ENCODE assay signal across 1 cellular context in the genomic region with DNA sequence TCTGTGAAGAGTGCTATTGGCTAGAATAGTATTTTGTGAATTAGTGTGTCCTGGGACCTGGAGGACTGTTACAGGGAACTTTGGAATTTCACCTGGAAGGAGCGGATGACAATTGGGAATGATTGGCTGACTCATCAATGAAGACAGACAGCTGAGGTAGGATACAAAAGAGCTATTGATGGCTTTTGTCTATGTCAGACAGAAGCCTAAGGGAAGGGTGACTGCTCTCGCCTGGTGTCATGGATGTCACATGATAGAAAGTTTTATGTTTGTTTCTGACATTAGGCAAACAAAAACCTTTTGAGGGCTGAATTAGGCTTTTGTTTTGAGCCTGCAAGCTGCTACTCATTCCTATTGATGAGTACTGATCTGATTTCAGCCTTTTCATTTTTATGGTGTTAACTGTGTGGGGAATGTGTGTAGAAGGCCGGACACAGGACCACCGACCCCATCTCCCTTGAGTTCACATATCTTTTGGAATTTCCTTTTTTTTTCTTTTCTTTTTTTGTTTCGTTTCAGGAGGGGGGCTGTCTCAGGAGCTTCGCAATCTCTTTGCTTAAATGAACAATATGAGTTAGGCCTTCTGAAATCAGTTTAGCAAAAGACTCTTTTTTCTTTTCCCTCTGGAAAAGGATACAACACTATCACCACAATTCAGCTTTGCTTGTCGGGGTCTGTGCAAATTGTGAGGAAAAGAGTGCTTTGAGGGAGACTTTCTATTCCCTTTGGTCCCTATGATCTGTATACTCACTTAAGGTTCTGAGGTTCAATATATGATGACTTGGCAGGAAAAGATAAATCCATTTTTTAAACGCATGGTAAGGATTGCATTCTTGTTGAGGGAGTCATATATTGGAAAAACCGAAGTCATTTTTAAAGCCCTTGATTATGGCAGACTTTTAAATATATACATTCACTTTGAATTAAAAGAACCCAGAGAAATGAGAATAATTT.
TF ChIP-seq lines count a peak whose summit lies in the region.

No MANE protein-coding gene starts in this region.

TF ChIP-seq in HepG2, 621 proteins besides CTCF, POLR2A, EP300 and RAD21 (continued from another document and continues in another):
- TF ChIP-seq ZNF737 (CRISPR knock-in tag; IDR thresholded peaks at IDR 0.05; ENCODE audit: borderline replicate concordance), result no peak
- peak; percentile 23 for TF ChIP-seq SKI (IDR thresholded peaks at IDR 0.05; ENCODE audit: partially characterized antibody)
- no peak for TF ChIP-seq MBNL3 (CRISPR knock-in tag; conservative IDR thresholded peaks at IDR 0.05)
- peak; percentile 75 for TF ChIP-seq PHF21A (CRISPR knock-in tag; IDR thresholded peaks at IDR 0.05)
- TF ChIP-seq, protein P1, sequence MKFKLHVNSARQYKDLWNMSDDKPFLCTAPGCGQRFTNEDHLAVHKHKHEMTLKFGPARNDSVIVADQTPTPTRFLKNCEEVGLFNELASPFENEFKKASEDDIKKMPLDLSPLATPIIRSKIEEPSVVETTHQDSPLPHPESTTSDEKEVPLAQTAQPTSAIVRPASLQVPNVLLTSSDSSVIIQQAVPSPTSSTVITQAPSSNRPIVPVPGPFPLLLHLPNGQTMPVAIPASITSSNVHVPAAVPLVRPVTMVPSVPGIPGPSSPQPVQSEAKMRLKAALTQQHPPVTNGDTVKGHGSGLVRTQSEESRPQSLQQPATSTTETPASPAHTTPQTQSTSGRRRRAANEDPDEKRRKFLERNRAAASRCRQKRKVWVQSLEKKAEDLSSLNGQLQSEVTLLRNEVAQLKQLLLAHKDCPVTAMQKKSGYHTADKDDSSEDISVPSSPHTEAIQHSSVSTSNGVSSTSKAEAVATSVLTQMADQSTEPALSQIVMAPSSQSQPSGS (CRISPR knock-in tag; IDR thresholded peaks at IDR 0.05), result peak; percentile 26; the same call in 1 of the 2 replicates
- TF ChIP-seq, protein P2, sequence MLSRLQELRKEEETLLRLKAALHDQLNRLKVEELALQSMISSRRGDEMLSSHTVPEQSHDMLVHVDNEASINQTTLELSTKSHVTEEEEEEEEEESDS (CRISPR knock-in tag; IDR thresholded peaks at IDR 0.05; ENCODE audit: borderline replicate concordance), result no peak
- TF ChIP-seq SMAD3 (CRISPR knock-in tag; IDR thresholded peaks at IDR 0.05), result 0 out of 2 replicates have a peak, but pooled peaks have one; percentile 22
- TF ChIP-seq ZNF614 (CRISPR knock-in tag; IDR thresholded peaks at IDR 0.05; ENCODE audit: borderline replicate concordance), result peak; percentile 52; the same call in 1 of the 2 replicates
- TF ChIP-seq, protein P3, sequence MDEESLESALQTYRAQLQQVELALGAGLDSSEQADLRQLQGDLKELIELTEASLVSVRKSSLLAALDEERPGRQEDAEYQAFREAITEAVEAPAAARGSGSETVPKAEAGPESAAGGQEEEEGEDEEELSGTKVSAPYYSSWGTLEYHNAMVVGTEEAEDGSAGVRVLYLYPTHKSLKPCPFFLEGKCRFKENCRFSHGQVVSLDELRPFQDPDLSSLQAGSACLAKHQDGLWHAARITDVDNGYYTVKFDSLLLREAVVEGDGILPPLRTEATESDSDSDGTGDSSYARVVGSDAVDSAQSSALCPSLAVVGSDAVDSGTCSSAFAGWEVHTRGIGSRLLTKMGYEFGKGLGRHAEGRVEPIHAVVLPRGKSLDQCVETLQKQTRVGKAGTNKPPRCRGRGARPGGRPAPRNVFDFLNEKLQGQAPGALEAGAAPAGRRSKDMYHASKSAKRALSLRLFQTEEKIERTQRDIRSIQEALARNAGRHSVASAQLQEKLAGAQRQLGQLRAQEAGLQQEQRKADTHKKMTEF (CRISPR knock-in tag; IDR thresholded peaks at IDR 0.05), result peak; percentile 78
- TF ChIP-seq, protein P4, sequence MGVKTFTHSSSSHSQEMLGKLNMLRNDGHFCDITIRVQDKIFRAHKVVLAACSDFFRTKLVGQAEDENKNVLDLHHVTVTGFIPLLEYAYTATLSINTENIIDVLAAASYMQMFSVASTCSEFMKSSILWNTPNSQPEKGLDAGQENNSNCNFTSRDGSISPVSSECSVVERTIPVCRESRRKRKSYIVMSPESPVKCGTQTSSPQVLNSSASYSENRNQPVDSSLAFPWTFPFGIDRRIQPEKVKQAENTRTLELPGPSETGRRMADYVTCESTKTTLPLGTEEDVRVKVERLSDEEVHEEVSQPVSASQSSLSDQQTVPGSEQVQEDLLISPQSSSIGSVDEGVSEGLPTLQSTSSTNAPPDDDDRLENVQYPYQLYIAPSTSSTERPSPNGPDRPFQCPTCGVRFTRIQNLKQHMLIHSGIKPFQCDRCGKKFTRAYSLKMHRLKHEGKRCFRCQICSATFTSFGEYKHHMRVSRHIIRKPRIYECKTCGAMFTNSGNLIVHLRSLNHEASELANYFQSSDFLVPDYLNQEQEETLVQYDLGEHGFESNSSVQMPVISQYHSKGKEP (CRISPR knock-in tag; IDR thresholded peaks at IDR 0.05), result no peak
- peak; percentile 36 for TF ChIP-seq XRCC5 (optimal IDR thresholded peaks at IDR 0.05; ENCODE audit: low read length)
- TF ChIP-seq CEBPG (CRISPR knock-in tag; IDR thresholded peaks at IDR 0.05), result peak; percentile 51
- peak; percentile 28; the same call in 1 of the 2 replicates for TF ChIP-seq NFE2L2 (IDR thresholded peaks at IDR 0.05; ENCODE audit: low read length)
- peak; percentile 42; the same call in 1 of the 2 replicates for TF ChIP-seq CREB1 (IDR thresholded peaks at IDR 0.05)
- TF ChIP-seq CREB1 (CRISPR knock-in tag; IDR thresholded peaks at IDR 0.05), result peak; percentile 72; the same call in 1 of the 2 replicates
- TF ChIP-seq, protein P5, sequence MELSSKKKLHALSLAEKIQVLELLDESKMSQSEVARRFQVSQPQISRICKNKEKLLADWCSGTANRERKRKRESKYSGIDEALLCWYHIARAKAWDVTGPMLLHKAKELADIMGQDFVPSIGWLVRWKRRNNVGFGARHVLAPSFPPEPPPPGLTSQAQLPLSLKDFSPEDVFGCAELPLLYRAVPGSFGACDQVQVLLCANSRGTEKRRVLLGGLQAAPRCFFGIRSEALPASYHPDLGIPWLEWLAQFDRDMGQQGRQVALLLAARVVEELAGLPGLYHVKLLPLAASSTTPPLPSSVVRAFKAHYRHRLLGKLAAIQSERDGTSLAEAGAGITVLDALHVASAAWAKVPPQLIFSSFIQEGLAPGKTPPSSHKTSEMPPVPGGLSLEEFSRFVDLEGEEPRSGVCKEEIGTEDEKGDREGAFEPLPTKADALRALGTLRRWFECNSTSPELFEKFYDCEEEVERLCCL (CRISPR knock-in tag; IDR thresholded peaks at IDR 0.05; ENCODE audit: borderline replicate concordance), result no peak
- TF ChIP-seq, protein P6, sequence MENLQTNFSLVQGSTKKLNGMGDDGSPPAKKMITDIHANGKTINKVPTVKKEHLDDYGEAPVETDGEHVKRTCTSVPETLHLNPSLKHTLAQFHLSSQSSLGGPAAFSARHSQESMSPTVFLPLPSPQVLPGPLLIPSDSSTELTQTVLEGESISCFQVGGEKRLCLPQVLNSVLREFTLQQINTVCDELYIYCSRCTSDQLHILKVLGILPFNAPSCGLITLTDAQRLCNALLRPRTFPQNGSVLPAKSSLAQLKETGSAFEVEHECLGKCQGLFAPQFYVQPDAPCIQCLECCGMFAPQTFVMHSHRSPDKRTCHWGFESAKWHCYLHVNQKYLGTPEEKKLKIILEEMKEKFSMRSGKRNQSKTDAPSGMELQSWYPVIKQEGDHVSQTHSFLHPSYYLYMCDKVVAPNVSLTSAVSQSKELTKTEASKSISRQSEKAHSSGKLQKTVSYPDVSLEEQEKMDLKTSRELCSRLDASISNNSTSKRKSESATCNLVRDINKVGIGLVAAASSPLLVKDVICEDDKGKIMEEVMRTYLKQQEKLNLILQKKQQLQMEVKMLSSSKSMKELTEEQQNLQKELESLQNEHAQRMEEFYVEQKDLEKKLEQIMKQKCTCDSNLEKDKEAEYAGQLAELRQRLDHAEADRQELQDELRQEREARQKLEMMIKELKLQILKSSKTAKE (CRISPR knock-in tag; IDR thresholded peaks at IDR 0.05; ENCODE audit: borderline replicate concordance), result no peak
- TF ChIP-seq, protein P7, sequence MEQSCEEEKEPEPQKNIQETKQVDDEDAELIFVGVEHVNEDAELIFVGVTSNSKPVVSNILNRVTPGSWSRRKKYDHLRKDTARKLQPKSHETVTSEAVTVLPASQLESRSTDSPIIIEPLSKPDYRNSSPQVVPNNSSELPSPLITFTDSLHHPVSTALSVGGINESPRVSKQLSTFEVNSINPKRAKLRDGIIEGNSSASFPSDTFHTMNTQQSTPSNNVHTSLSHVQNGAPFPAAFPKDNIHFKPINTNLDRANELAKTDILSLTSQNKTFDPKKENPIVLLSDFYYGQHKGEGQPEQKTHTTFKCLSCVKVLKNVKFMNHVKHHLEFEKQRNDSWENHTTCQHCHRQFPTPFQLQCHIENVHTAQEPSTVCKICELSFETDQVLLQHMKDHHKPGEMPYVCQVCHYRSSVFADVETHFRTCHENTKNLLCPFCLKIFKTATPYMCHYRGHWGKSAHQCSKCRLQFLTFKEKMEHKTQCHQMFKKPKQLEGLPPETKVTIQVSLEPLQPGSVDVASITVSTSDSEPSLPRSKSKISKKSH (CRISPR knock-in tag; IDR thresholded peaks at IDR 0.05; ENCODE audit: borderline replicate concordance), result no peak
- no peak for TF ChIP-seq CCAR2 (optimal IDR thresholded peaks at IDR 0.05; ENCODE audit: low read depth, low read length)
- peak; percentile 61; the same call in 1 of the 2 replicates for TF ChIP-seq KAT8 (CRISPR knock-in tag; IDR thresholded peaks at IDR 0.05)
- TF ChIP-seq ZNF652 (CRISPR knock-in tag; IDR thresholded peaks at IDR 0.05; ENCODE audit: borderline replicate concordance, low read depth), result no peak
- TF ChIP-seq, protein P8, sequence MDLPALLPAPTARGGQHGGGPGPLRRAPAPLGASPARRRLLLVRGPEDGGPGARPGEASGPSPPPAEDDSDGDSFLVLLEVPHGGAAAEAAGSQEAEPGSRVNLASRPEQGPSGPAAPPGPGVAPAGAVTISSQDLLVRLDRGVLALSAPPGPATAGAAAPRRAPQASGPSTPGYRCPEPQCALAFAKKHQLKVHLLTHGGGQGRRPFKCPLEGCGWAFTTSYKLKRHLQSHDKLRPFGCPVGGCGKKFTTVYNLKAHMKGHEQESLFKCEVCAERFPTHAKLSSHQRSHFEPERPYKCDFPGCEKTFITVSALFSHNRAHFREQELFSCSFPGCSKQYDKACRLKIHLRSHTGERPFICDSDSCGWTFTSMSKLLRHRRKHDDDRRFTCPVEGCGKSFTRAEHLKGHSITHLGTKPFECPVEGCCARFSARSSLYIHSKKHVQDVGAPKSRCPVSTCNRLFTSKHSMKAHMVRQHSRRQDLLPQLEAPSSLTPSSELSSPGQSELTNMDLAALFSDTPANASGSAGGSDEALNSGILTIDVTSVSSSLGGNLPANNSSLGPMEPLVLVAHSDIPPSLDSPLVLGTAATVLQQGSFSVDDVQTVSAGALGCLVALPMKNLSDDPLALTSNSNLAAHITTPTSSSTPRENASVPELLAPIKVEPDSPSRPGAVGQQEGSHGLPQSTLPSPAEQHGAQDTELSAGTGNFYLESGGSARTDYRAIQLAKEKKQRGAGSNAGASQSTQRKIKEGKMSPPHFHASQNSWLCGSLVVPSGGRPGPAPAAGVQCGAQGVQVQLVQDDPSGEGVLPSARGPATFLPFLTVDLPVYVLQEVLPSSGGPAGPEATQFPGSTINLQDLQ (CRISPR knock-in tag; IDR thresholded peaks at IDR 0.05), result no peak
- TF ChIP-seq, protein P9, sequence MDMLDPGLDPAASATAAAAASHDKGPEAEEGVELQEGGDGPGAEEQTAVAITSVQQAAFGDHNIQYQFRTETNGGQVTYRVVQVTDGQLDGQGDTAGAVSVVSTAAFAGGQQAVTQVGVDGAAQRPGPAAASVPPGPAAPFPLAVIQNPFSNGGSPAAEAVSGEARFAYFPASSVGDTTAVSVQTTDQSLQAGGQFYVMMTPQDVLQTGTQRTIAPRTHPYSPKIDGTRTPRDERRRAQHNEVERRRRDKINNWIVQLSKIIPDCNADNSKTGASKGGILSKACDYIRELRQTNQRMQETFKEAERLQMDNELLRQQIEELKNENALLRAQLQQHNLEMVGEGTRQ (IDR thresholded peaks at IDR 0.05; ENCODE audit: low read depth, low read length), result peak; percentile 63; the same call in 1 of the 2 replicates
- TF ChIP-seq, protein P9 (CRISPR knock-in tag; IDR thresholded peaks at IDR 0.05; ENCODE audit: borderline replicate concordance), result peak; percentile 36; the same call in 1 of the 2 replicates
- TF ChIP-seq, protein P10, sequence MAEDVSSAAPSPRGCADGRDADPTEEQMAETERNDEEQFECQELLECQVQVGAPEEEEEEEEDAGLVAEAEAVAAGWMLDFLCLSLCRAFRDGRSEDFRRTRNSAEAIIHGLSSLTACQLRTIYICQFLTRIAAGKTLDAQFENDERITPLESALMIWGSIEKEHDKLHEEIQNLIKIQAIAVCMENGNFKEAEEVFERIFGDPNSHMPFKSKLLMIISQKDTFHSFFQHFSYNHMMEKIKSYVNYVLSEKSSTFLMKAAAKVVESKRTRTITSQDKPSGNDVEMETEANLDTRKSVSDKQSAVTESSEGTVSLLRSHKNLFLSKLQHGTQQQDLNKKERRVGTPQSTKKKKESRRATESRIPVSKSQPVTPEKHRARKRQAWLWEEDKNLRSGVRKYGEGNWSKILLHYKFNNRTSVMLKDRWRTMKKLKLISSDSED (CRISPR knock-in tag; IDR thresholded peaks at IDR 0.05), result no peak
- TF ChIP-seq HHEX (CRISPR knock-in tag; IDR thresholded peaks at IDR 0.05), result no peak
- TF ChIP-seq NCOA2 (CRISPR knock-in tag; IDR thresholded peaks at IDR 0.05), result peak; percentile 68
